ENCODE assay signal across 16 cellular contexts in genomic region chr12:47804177-47804576, GRCh38. TPM values are rescaled to one million over a fixed set of nuclear protein-coding genes. Genes with fewer than 3 reads are reported as not detected.
DNase-seq lines count a peak whose midpoint lies in the region; ATAC-seq, FAIRE-seq and TF ChIP-seq lines count a peak whose summit lies in the region.
"Had no signal": no experiment of that assay in that cellular context is flagged by ENCODE, and none has a peak within 500 bp of the region (broad histone marks: within the 10 kb centered on the region; RNA-seq: fewer than 3 reads in every experiment).

No MANE protein-coding gene starts in this region.

- H3K4me1 ChIP-seq in gastrocnemius medialis: peaks cover 100% of the 10 kb centered on the region in 2 donors

- CTCF ChIA-PET in CD4-positive, alpha-beta T cell (lab: Charles Lee): interaction anchor here (0.7 to 5.3 kb wide), 6 partner anchors 9 to 407 kb away, joined by 3 to 45 read pairs (median 3); partner anchors contain the start of gene HDAC7

- DNase-seq in CD4-positive, alpha-beta T cell: no peak
- no peak for DNase-seq in gastrocnemius medialis
- no peak for DNase-seq in NCI-H2107 (lab: John Stamatoyannopoulos, UW)
- no peak for DNase-seq in NK-92 treated with Interleukin-12 subunit alpha and Interleukin-12 subunit beta, amount 100 ng/mL, for 24 hours (lab: John Stamatoyannopoulos, UW)
- no peak for DNase-seq in HTR-8/SVneo (ENCODE audit: insufficient read length, low spot score)
- DNase-seq: activated CD4-positive, alpha-beta T cell treated with anti-CD3 and anti-CD28 coated beads, Interleukin-2, amount 50 U/mL, for 48 hours; amygdala; dermis blood vessel endothelial cell; NCI-H2171 treated with DMSO at 0.1 percent for 48 hours; stimulated activated CD4-positive, alpha-beta T cell treated with anti-CD3 and anti-CD28 coated beads, Interleukin-2, amount 100 ng/mL, for 48 hours; SW 1271 had no signal

- H3K4me3 ChIP-seq in gastrocnemius medialis: no peak overlapping the region

- no peak for TF ChIP-seq POLR2A in gastrocnemius medialis (IDR thresholded peaks at IDR 0.05)

- no peaks in the 10 kb centered on the region for H3K27me3 Mint-ChIP-seq in CD4-positive, alpha-beta T cell
- no peaks in the 10 kb centered on the region for H3K27me3 Mint-ChIP-seq in IgD-negative memory B cell
- H3K27me3 Mint-ChIP-seq in dendritic cell treated with granulocyte-macrophage colony-stimulating factor and Interleukin-4, amounts not matched to agents 40 ng/mL and 50 ng/mL, for 4 days: no peaks in the 10 kb centered on the region

- in situ Hi-C loops in gastrocnemius medialis (cut with MboI; ENCODE audit: low sequenced_read_pairs in 4 of 4): no loop called here

- peak overlapping the region; percentile 75 for H3K4me3 Mint-ChIP-seq in CD4-positive, alpha-beta T cell
- H3K4me3 Mint-ChIP-seq in IgD-negative memory B cell: peak overlapping the region in 2 of 4 donors; percentile 4 to 58
- no peak overlapping the region for H3K4me3 Mint-ChIP-seq in dendritic cell treated with granulocyte-macrophage colony-stimulating factor and Interleukin-4, amounts not matched to agents 40 ng/mL and 50 ng/mL, for 4 days

- no peaks in the 10 kb centered on the region for H3K9me3 ChIP-seq in CD4-positive, alpha-beta T cell (ENCODE audit: control insufficient read depth, low read length)
- H3K9me3 ChIP-seq in gastrocnemius medialis: no peaks in the 10 kb centered on the region

- ATAC-seq in CD4-positive, alpha-beta T cell (ENCODE audit: poor library complexity): no peak
- no peak for ATAC-seq in gastrocnemius medialis
- ATAC-seq: HepG2 had no signal

- intact Hi-C loops in CD4-positive, alpha-beta T cell (cut with DNase I, micrococcal nuclease): loop anchor here in 1 of 2 experiments (2.0 kb wide), 1 partner anchor 33 kb away; no protein-coding TSS in a partner anchor
- intact Hi-C loops in dendritic cell treated with granulocyte-macrophage colony-stimulating factor and Interleukin-4, amounts not matched to agents 40 ng/mL and 50 ng/mL, for 4 days (cut with micrococcal nuclease): no loop called here
- intact Hi-C loops in gastrocnemius medialis (cut with DNase I; ENCODE audit: low total_unique reads): no loop called here

- no peaks in the 10 kb centered on the region for H3K27me3 ChIP-seq in CD4-positive, alpha-beta T cell (ENCODE audit: control insufficient read depth, insufficient read depth, low read length)
- H3K27me3 ChIP-seq in gastrocnemius medialis: no peaks in the 10 kb centered on the region

- no peaks in the 10 kb centered on the region for H3K36me3 ChIP-seq in gastrocnemius medialis

- H3K4me1 Mint-ChIP-seq in CD4-positive, alpha-beta T cell (ENCODE audit: low read depth): peaks cover 95% of the 10 kb centered on the region
- peaks cover 58 to 79% (median 68%) of the 10 kb centered on the region in 3 donors for H3K4me1 Mint-ChIP-seq in IgD-negative memory B cell
- peaks cover 97% of the 10 kb centered on the region for H3K4me1 Mint-ChIP-seq in dendritic cell treated with granulocyte-macrophage colony-stimulating factor and Interleukin-4, amounts not matched to agents 40 ng/mL and 50 ng/mL, for 4 days (ENCODE audit: low read depth)

- H3K27ac ChIP-seq in CD4-positive, alpha-beta T cell (ENCODE audit: low read depth, low read length): peak overlapping the region; percentile 3
- peak overlapping the region in 3 of 4 donors; percentile 14 to 90 (median 85) for H3K27ac ChIP-seq in gastrocnemius medialis

- no peak for TF ChIP-seq CTCF in CD4-positive, alpha-beta T cell (IDR thresholded peaks at IDR 0.05)
- no peak for TF ChIP-seq CTCF in gastrocnemius medialis (IDR thresholded peaks at IDR 0.05 in 4 of 5, conservative IDR thresholded peaks at IDR 0.05 in 1 of 5)

- POLR2A ChIA-PET in CD4-positive, alpha-beta T cell (lab: Charles Lee): interaction anchor here (1.2 to 2.1 kb wide), 2 partner anchors 9 to 26 kb away, joined by 4 to 14 read pairs; no protein-coding TSS in a partner anchor

- H3K27ac Mint-ChIP-seq in CD4-positive, alpha-beta T cell: peak overlapping the region; percentile 96
- H3K27ac Mint-ChIP-seq in IgD-negative memory B cell: peak overlapping the region in 2 of 3 donors; percentile 75 to 97
- H3K27ac Mint-ChIP-seq in dendritic cell treated with granulocyte-macrophage colony-stimulating factor and Interleukin-4, amounts not matched to agents 40 ng/mL and 50 ng/mL, for 4 days: peak overlapping the region; percentile 84

- H3K36me3 Mint-ChIP-seq in CD4-positive, alpha-beta T cell (ENCODE audit: low read depth): peaks cover 49% of the 10 kb centered on the region
- peaks cover 3% of the 10 kb centered on the region for H3K36me3 Mint-ChIP-seq in IgD-negative memory B cell
- H3K36me3 Mint-ChIP-seq in dendritic cell treated with granulocyte-macrophage colony-stimulating factor and Interleukin-4, amounts not matched to agents 40 ng/mL and 50 ng/mL, for 4 days (ENCODE audit: low read depth): peaks cover 13% of the 10 kb centered on the region

- no peak for FAIRE-seq in HTR-8/SVneo (lab: Jason Lieb, UNC)
- FAIRE-seq: G401.6, GM19239, HepG2 had no signal

- H3K9me3 Mint-ChIP-seq in CD4-positive, alpha-beta T cell: no peaks in the 10 kb centered on the region
- no peaks in the 10 kb centered on the region for H3K9me3 Mint-ChIP-seq in IgD-negative memory B cell
- H3K9me3 Mint-ChIP-seq in dendritic cell treated with granulocyte-macrophage colony-stimulating factor and Interleukin-4, amounts not matched to agents 40 ng/mL and 50 ng/mL, for 4 days: no peaks in the 10 kb centered on the region

RNA-seq across cellular contexts. Expression of gene HDAC7, which starts 15.5 kb away (rescaled TPM):
- 100 to 1,000 TPM; 116 to 122 TPM for total RNA-seq in CD4-positive, alpha-beta T cell
- polyA plus RNA-seq in IgD-negative memory B cell: 20.9 TPM
- total RNA-seq in gastrocnemius medialis: 10 to 100 TPM; 12.2 to 27.1 (median 17.0) TPM

RNA-seq across cellular contexts. Expression of gene SLC48A1, which starts 31.1 kb away (rescaled TPM):
- total RNA-seq in CD4-positive, alpha-beta T cell: 1 to 10 TPM; 4.5 to 5.8 TPM
- polyA plus RNA-seq in IgD-negative memory B cell: 21.7 TPM
- 10 to 100 TPM; 28.3 to 62.6 (median 45.6) TPM for total RNA-seq in gastrocnemius medialis

RNA-seq across cellular contexts. Expression of gene RAPGEF3, which starts 45.5 kb away (rescaled TPM):
- under 1 TPM; 0.17 to 0.33 TPM for total RNA-seq in CD4-positive, alpha-beta T cell
- polyA plus RNA-seq in IgD-negative memory B cell: 0.26 TPM
- total RNA-seq in gastrocnemius medialis: 10 to 100 TPM; 17.0 to 27.0 (median 22.3) TPM

Comparison
In these comparisons a context has a peak if more than half of its experiments do, and no peak if none do; other contexts are left out.
1. RNA of gene HDAC7, which starts 15.5 kb away (total RNA-seq): 116 to 122 TPM in CD4-positive, alpha-beta T cell; 12.2 to 27.1 TPM in gastrocnemius medialis; every median in the first group is over 4 times any median in the second.
2. RNA of gene SLC48A1, which starts 31.1 kb away (total RNA-seq): 28.3 to 62.6 TPM in gastrocnemius medialis; 4.5 to 5.8 TPM in CD4-positive, alpha-beta T cell; every median in the first group is over 4 times any median in the second.
3. RNA of gene RAPGEF3, which starts 45.5 kb away (total RNA-seq): 17.0 to 27.0 TPM in gastrocnemius medialis; 0.17 to 0.33 TPM in CD4-positive, alpha-beta T cell; every median in the first group is over 10 times any median in the second.
4. Peak in every context shown above with its lines, with median percentiles within 50 percentile points of each other: H3K27ac Mint-ChIP-seq.